In genomic region chr2:187576906-187577305, GRCh38 we compare ENCODE assay signal across 3 cellular contexts.
A peak's percentile ranks its signal among the peaks of the same experiment; 100 is the strongest.
TF ChIP-seq lines count a peak whose summit lies in the region.

No MANE protein-coding gene starts in this region.

TF ChIP-seq in SK-N-SH, 30 proteins besides CTCF, POLR2A, EP300 and RAD21:
- TF ChIP-seq TAF1 (IDR thresholded peaks at IDR 0.05; ENCODE audit: borderline replicate concordance, low read depth, low read length) (no peak), TEAD4 (IDR thresholded peaks at IDR 0.05; ENCODE audit: borderline replicate concordance, insufficient read depth) (no peak), FOSL2 (IDR thresholded peaks at IDR 0.05; ENCODE audit: borderline replicate concordance, low read depth) (no peak), NFIC (IDR thresholded peaks at IDR 0.05; ENCODE audit: borderline replicate concordance) (no peak), MEF2A (IDR thresholded peaks at IDR 0.05; ENCODE audit: borderline replicate concordance, low read depth) (no peak), FOXM1 (IDR thresholded peaks at IDR 0.05; ENCODE audit: low read depth) (no peak), NRF1 (IDR thresholded peaks at IDR 0.05; ENCODE audit: low read depth, low read length) (no peak), PBX3 (IDR thresholded peaks at IDR 0.05) (no peak), USF1 (IDR thresholded peaks at IDR 0.05; ENCODE audit: borderline replicate concordance, low read depth) (no peak), GATA2 (CRISPR knock-in tag; IDR thresholded peaks at IDR 0.05) (no peak), MXI1 (IDR thresholded peaks at IDR 0.05; ENCODE audit: low read depth, low read length) (no peak)

TF ChIP-seq in SK-N-SH treated with all-trans-retinoic acid at 6 μM for 48 hours, 23 proteins besides CTCF, POLR2A, EP300 and RAD21:
- TF ChIP-seq OSR1 (CRISPR knock-in tag; IDR thresholded peaks at IDR 0.05) (no peak), ZFP3 (CRISPR knock-in tag; IDR thresholded peaks at IDR 0.05) (no peak)

TF ChIP-seq in K562, 482 proteins besides CTCF, POLR2A, EP300 and RAD21:
- TF ChIP-seq KDM1A (IDR thresholded peaks at IDR 0.05) = peak; percentile 70 to 71
- peak in 1 of 2 experiments; percentile 61; a peak in 2 of 4 replicates for TF ChIP-seq RCOR1 (IDR thresholded peaks at IDR 0.05; ENCODE audit: borderline replicate concordance in 1 of 2, low read depth in 2 of 2, low read length in 2 of 2)
- peak; percentile 38; the same call in 1 of the 2 replicates for TF ChIP-seq TCF3 (CRISPR knock-in tag; IDR thresholded peaks at IDR 0.05)
- TF ChIP-seq MAX (CRISPR knock-in tag; IDR thresholded peaks at IDR 0.05) = no peak
- no peak for TF ChIP-seq HDAC2 (IDR thresholded peaks at IDR 0.05)
- TF ChIP-seq ARID1B (IDR thresholded peaks at IDR 0.05) = peak; percentile 27; the same call in 1 of the 2 replicates
- peak; percentile 62 for TF ChIP-seq CBFA2T3 (IDR thresholded peaks at IDR 0.05)
- TF ChIP-seq KLF6 (CRISPR knock-in tag; IDR thresholded peaks at IDR 0.05; ENCODE audit: borderline replicate concordance) = no peak
- 0 out of 2 replicates have a peak, but pooled peaks have one; percentile 22 for TF ChIP-seq TEAD4 (IDR thresholded peaks at IDR 0.05; ENCODE audit: low read length)
- TF ChIP-seq TEAD4 (CRISPR knock-in tag; IDR thresholded peaks at IDR 0.05; ENCODE audit: borderline replicate concordance) = no peak
